Comparison of ENCODE assay signal across 8 cellular contexts in genomic region chr3:31531992-31532586, GRCh38. TPM values are rescaled to one million over a fixed set of nuclear protein-coding genes. Genes with fewer than 3 reads are reported as not detected.
DNase-seq lines count a peak whose midpoint lies in the region; ATAC-seq, FAIRE-seq and TF ChIP-seq lines count a peak whose summit lies in the region.

No MANE protein-coding gene starts in this region.

- H3K36me3 ChIP-seq in adrenal gland (replicated peaks in 1 of 2): no peaks in the 10 kb centered on the region
- no peaks in the 10 kb centered on the region for H3K36me3 ChIP-seq in trophoblast cell (ENCODE audit: control insufficient read depth in 1 of 2, insufficient read depth in 2 of 2, low read length in 2 of 2)
- H3K36me3 ChIP-seq in transverse colon: no peaks in the 10 kb centered on the region

- H3K9me3 ChIP-seq in adrenal gland (replicated peaks in 1 of 3): no peaks in the 10 kb centered on the region
- H3K9me3 ChIP-seq in trophoblast cell (ENCODE audit: insufficient read depth, low read depth, low read length): no peaks in the 10 kb centered on the region
- H3K9me3 ChIP-seq in transverse colon: no peaks in the 10 kb centered on the region

- H2AFZ ChIP-seq in trophoblast cell (ENCODE audit: insufficient read depth, low read length, poor library complexity): peak overlapping the region; percentile 66

- peak overlapping the region; percentile 91 for H2BK120ac ChIP-seq in trophoblast cell (ENCODE audit: insufficient read depth, low read length, poor library complexity)

- H3K4me1 ChIP-seq in adrenal gland (replicated peaks in 1 of 2) (peaks cover 0 to 30% of the 10 kb centered on the region in 2 donors), trophoblast cell (ENCODE audit: control insufficient read depth in 1 of 2, insufficient read depth in 2 of 2, low read length in 2 of 2) (peaks cover 0 to under 1% of the 10 kb centered on the region in 2 experiments), transverse colon (peaks cover 14 to 42% (median 37%) of the 10 kb centered on the region in 4 donors)

- no peak overlapping the region for H2BK12ac ChIP-seq in trophoblast cell (ENCODE audit: low read length)

- H3K18ac ChIP-seq in trophoblast cell (ENCODE audit: low read length): peak overlapping the region; percentile 85

- DNase-seq in GM12892 (ENCODE audit: insufficient read length) (peak; percentile 81), NCI-H1436 treated with DMSO at 0.1 percent for 48 hours (lab: John Stamatoyannopoulos, UW) (peak; percentile 65), T follicular helper cell (ENCODE audit: low read depth) (peak; percentile 98), adrenal gland (peak; percentile 99 to 100 (median 99)), cardiac septum (ENCODE audit: low spot score) (peak; percentile 100), trophoblast cell (peak; percentile 99 to 100), transverse colon (peak; percentile 99)

- no peak overlapping the region for H2AK5ac ChIP-seq in trophoblast cell (ENCODE audit: low read length)

- peaks cover 14% of the 10 kb centered on the region for H3K79me2 ChIP-seq in trophoblast cell (ENCODE audit: control insufficient read depth, insufficient read depth, low read length, poor library complexity)

- peaks cover 20% of the 10 kb centered on the region for H3K79me1 ChIP-seq in trophoblast cell (ENCODE audit: low read length)

- TF ChIP-seq POLR2A in GM12892 (IDR thresholded peaks at IDR 0.05; ENCODE audit: low read depth, low read length): peak; percentile 94
- peak; percentile 79 to 93 for TF ChIP-seq POLR2A in adrenal gland (IDR thresholded peaks at IDR 0.05)
- TF ChIP-seq POLR2A in transverse colon (IDR thresholded peaks at IDR 0.05): peak; percentile 98

- peak overlapping the region; percentile 90 to 99 (median 98) for H3K27ac ChIP-seq in adrenal gland
- H3K27ac ChIP-seq in trophoblast cell (ENCODE audit: low read depth, low read length): peak overlapping the region; percentile 98
- H3K27ac ChIP-seq in transverse colon: peak overlapping the region; percentile 95 to 100 (median 98)

- in situ Hi-C loops in transverse colon (cut with MboI; ENCODE audit: low pct_ligation_motif_present in 1 of 4, low pct_unique_long_range_greater_than_20kb in 1 of 4, low sequenced_read_pairs in 3 of 4): no loop called here

- ATAC-seq in HG02852 (IDR thresholded peaks at IDR 0.05; ENCODE audit: unreplicated experiment): peak; percentile 80

- H3K14ac ChIP-seq in trophoblast cell (ENCODE audit: low read length): peak overlapping the region; percentile 96

- H3K27me3 ChIP-seq in adrenal gland: no peaks in the 10 kb centered on the region
- no peaks in the 10 kb centered on the region for H3K27me3 ChIP-seq in trophoblast cell (ENCODE audit: insufficient read depth, low read length)
- H3K27me3 ChIP-seq in transverse colon: no peaks in the 10 kb centered on the region

- TF ChIP-seq CTCF in adrenal gland (IDR thresholded peaks at IDR 0.05) (peak in 4 of 6 experiments; percentile 4 to 20 (median 10)), transverse colon (IDR thresholded peaks at IDR 0.05) (peak in 2 of 5 experiments; percentile 14 to 55)

- peak overlapping the region; percentile 83 for H3K9ac ChIP-seq in trophoblast cell (ENCODE audit: low read length)

- no peak overlapping the region for H3K4ac ChIP-seq in trophoblast cell (ENCODE audit: low read depth, low read length)

- H3K4me2 ChIP-seq in trophoblast cell (ENCODE audit: low read length): peak overlapping the region; percentile 72

- intact Hi-C loops in adrenal gland (cut with DNase I) (loop anchor here in 1 of 2 donors (10.0 kb wide), 1 partner anchor 767 kb away; no protein-coding TSS in a partner anchor), cardiac septum (cut with DNase I) (loop anchor here (5.0 to 10.0 kb wide), 3 partner anchors 235 to 583 kb away; no protein-coding TSS in a partner anchor), transverse colon (cut with DNase I; ENCODE audit: low total_unique reads) (no loop called here)

- peak overlapping the region; percentile 90 for H4K8ac ChIP-seq in trophoblast cell (ENCODE audit: low read depth, low read length)

- peak overlapping the region; percentile 25 for H4K12ac ChIP-seq in trophoblast cell (ENCODE audit: low read depth, low read length)

- peak; percentile 98 for FAIRE-seq in GM12892 (lab: Jason Lieb, UNC)

- WGBS in adrenal gland, 4 donors: 0 to 1% (median 0%) methylated on average over 27 to 73 of the region's 73 CpGs
- WGBS in trophoblast cell (ENCODE audit: extremely low coverage, insufficient coverage, insufficient read length): no CpG with 5 or more reads among the region's 73 CpGs
- 1% methylated on average over 54 of the region's 73 CpGs; no CpG with 5 or more reads in 1 of the 2 donors for WGBS in transverse colon (ENCODE audit: low coverage in 1 of 2), 2 donors

- H3K4me3 ChIP-seq in adrenal gland (peak overlapping the region in 3 of 4 donors; percentile 34 to 90 (median 69)), trophoblast cell (ENCODE audit: low read depth, low read length) (peak overlapping the region; percentile 89), transverse colon (peak overlapping the region; percentile 62 to 98 (median 77))

- no peak overlapping the region for H3K23ac ChIP-seq in trophoblast cell (ENCODE audit: low read length)

- peak overlapping the region; percentile 92 for H4K91ac ChIP-seq in trophoblast cell (ENCODE audit: low read depth, low read length)

- H2BK5ac ChIP-seq in trophoblast cell (ENCODE audit: low read depth, low read length, poor library complexity): peak overlapping the region; percentile 93

- TF ChIP-seq EP300 in transverse colon (IDR thresholded peaks at IDR 0.05; ENCODE audit: low read depth): peak; percentile 62

RNA-seq across cellular contexts. Expression of gene STT3B, which starts 0.6 kb away (rescaled TPM):
- 71.6 TPM for polyA plus RNA-seq in GM12892 (2012; ENCODE audit: missing spikeins)
- total RNA-seq in adrenal gland (100 to 1,000 TPM in 5 of 8 donors, 10 to 100 TPM in 3; 84.1 to 135 (median 104) TPM), cardiac septum (91.3 TPM), transverse colon (100 to 1,000 TPM in 1 of 4 donors, 10 to 100 TPM in 3; 32.8 to 128 (median 60.9) TPM)
- 100 to 1,000 TPM in 1 of 3 donors, 10 to 100 TPM in 2; 38.0 to 141 (median 41.4) TPM for polyA plus RNA-seq in adrenal gland
- polyA plus RNA-seq in trophoblast cell (2013): 277 and 288 TPM in 2 replicates

Comparison
In these comparisons a context has a peak if more than half of its experiments do, and no peak if none do; other contexts are left out.
1. Peak in every context shown above with its lines: DNase-seq, ATAC-seq, H3K4me3 ChIP-seq and H3K27ac ChIP-seq.